8 cellular contexts compared by ENCODE assay signal in the genomic region with DNA sequence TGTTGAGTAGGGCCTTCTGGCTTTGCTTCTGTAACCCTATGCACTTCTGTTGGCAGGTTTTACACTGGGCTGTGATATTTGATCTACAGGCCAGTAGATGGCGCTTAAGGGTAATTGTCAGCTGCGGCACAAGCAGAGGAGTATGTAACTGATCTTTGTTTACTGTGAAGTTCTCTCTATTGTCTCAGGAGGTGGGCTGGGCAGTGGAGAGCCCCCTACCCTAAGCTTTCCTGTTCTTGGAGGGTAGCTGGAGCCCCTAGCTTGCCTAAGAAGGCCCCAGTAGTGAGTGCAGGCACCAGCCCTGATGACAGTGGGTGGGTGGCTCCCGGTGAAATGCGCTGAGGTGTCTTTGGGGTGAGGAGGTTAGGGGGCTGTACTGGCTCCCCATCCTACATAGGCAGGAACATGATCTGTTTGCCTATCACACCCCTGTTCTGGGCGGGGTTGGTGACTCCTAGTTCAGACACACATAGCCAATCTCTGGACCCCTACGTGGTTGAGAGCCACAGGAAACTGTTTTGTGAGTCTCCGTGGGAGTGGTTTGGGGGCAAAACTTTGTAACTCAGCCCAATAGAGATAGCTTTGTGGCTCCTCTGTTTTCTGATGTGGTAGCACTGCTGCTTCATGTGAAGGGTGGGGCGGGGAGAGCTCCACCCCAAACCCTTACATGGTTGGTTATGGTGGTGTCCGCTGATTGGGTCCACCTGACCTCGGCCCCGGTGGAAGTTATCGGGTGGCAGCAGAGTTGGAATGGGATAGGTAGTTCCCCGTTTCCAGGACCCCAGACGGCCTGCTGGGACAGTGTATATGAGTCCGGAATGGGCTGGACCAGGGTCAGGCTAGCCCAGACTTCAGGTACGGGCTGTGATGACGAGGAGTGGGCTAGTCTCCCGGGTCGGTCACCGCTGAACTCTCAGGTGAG.
DNase-seq lines count a peak whose midpoint lies in the region; FAIRE-seq and TF ChIP-seq lines count a peak whose summit lies in the region.

No MANE protein-coding gene starts in this region.

- no peak for FAIRE-seq in frontal cortex (lab: Jason Lieb, UNC)

- H3K4me1 ChIP-seq in neutrophil (ENCODE audit: control insufficient read depth in 1 of 2, insufficient read depth in 1 of 2, low read depth in 1 of 2, low read length in 1 of 2) = peaks cover 13 to 18% of the 10 kb centered on the region in 2 experiments

- no peaks in the 10 kb centered on the region for H3K27me3 Mint-ChIP-seq in activated T-helper 2 cell treated with anti-CD3 and anti-CD28 coated beads, Interferon-gamma antibody, Interleukin-2, Interleukin-4, amounts not matched to agents 10 μg/mL and 5 μg/mL and 100 μg/mL, durations not matched to agents 14 hours and 24 hours and 36 hours (ENCODE audit: low read depth)

- intact Hi-C loops in activated T-helper 2 cell treated with anti-CD3 and anti-CD28 coated beads, Interferon-gamma antibody, Interleukin-2, Interleukin-4, amounts not matched to agents 10 μg/mL and 5 μg/mL and 100 μg/mL, durations not matched to agents 14 hours and 24 hours and 36 hours (cut with micrococcal nuclease) = loop anchor here (1.0 to 10.0 kb wide), 10 partner anchors 28 to 272 kb away; a partner anchor contains a TSS

- H3K4me3 Mint-ChIP-seq in activated T-helper 2 cell treated with anti-CD3 and anti-CD28 coated beads, Interferon-gamma antibody, Interleukin-2, Interleukin-4, amounts not matched to agents 10 μg/mL and 5 μg/mL and 100 μg/mL, durations not matched to agents 14 hours and 24 hours and 36 hours (ENCODE audit: low read depth) = peak overlapping the region; percentile 92

- peaks cover 10% of the 10 kb centered on the region for H3K36me3 Mint-ChIP-seq in activated T-helper 2 cell treated with anti-CD3 and anti-CD28 coated beads, Interferon-gamma antibody, Interleukin-2, Interleukin-4, amounts not matched to agents 10 μg/mL and 5 μg/mL and 100 μg/mL, durations not matched to agents 14 hours and 24 hours and 36 hours (ENCODE audit: low read depth)

- peaks cover 46% of the 10 kb centered on the region for H3K4me1 Mint-ChIP-seq in activated T-helper 2 cell treated with anti-CD3 and anti-CD28 coated beads, Interferon-gamma antibody, Interleukin-2, Interleukin-4, amounts not matched to agents 10 μg/mL and 5 μg/mL and 100 μg/mL, durations not matched to agents 14 hours and 24 hours and 36 hours (ENCODE audit: low read depth)

- peak overlapping the region; percentile 70 to 71 for H3K4me3 ChIP-seq in neutrophil (ENCODE audit: low read depth in 1 of 2, low read length in 1 of 2)

- peak overlapping the region; percentile 94 for H3K27ac Mint-ChIP-seq in activated T-helper 2 cell treated with anti-CD3 and anti-CD28 coated beads, Interferon-gamma antibody, Interleukin-2, Interleukin-4, amounts not matched to agents 10 μg/mL and 5 μg/mL and 100 μg/mL, durations not matched to agents 14 hours and 24 hours and 36 hours

- no peaks in the 10 kb centered on the region for H3K36me3 ChIP-seq in neutrophil

- peaks cover 26% of the 10 kb centered on the region for H3K27me3 ChIP-seq in neutrophil

- DNase-seq in AML-193 (lab: John Stamatoyannopoulos, UW) (peak; percentile 87 to 90), GM19238 (ENCODE audit: insufficient read length, low spot score) (peak; percentile 42), HuH-7.5 (ENCODE audit: low spot score) (peak; percentile 39), RPMI8226 (peak; percentile 59), frontal cortex (ENCODE audit: low spot score in 2 of 2) (peak; percentile 8 to 51), stromal cell of bone marrow (ENCODE audit: low read depth) (peak; percentile 56)
- DNase-seq in activated T-helper 2 cell treated with anti-CD3 and anti-CD28 coated beads, Interferon-gamma antibody, Interleukin-2, Interleukin-4, amounts not matched to agents 10 μg/mL and 5 μg/mL and 100 μg/mL, durations not matched to agents 14 hours and 24 hours and 36 hours (ENCODE audit: low spot score) = peak; percentile 83

- peak overlapping the region; percentile 36 for H3K27ac ChIP-seq in neutrophil

- peaks cover 19% of the 10 kb centered on the region for H3K9me3 Mint-ChIP-seq in activated T-helper 2 cell treated with anti-CD3 and anti-CD28 coated beads, Interferon-gamma antibody, Interleukin-2, Interleukin-4, amounts not matched to agents 10 μg/mL and 5 μg/mL and 100 μg/mL, durations not matched to agents 14 hours and 24 hours and 36 hours

- H3K9me3 ChIP-seq in neutrophil = no peaks in the 10 kb centered on the region

- peak; percentile 80 for TF ChIP-seq CTCF in neutrophil (IDR thresholded peaks at IDR 0.05)

Comparison
In these comparisons a context has a peak if more than half of its experiments do, and no peak if none do; other contexts are left out.
1. Peak in every context shown above with its lines: DNase-seq, H3K4me3 ChIP-seq and H3K27ac ChIP-seq.
2. DNase-seq: peak in every context shown above with its lines; median percentile 88 in AML-193; 83 in activated T-helper 2 cell treated with anti-CD3 and anti-CD28 coated beads, Interferon-gamma antibody, Interleukin-2, Interleukin-4, amounts not matched to agents 10 μg/mL and 5 μg/mL and 100 μg/mL, durations not matched to agents 14 hours and 24 hours and 36 hours; 59 in RPMI8226; 56 in stromal cell of bone marrow; 42 in GM19238; 39 in HuH-7.5; 30 in frontal cortex.